In the genomic region with DNA sequence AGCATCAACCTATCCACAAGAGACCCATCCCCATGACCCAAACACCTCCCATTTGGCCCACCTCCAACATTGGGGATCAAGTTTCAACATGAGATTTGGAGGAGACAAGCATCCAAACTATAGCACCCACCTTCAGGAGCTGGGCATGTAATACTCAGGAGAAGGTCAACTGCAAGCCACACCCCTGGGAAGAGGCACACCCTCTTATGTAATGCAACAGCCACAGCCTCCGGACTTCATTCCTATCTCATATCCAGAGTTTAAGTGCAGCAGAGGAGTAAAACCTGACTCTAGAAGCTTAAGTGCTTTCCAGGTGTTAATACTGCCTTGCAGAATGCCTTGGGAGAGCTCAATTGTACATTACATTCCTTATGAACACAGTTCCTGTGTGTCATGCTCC, we compare ENCODE assay signal across 14 cellular contexts.
DNase-seq lines count a peak whose midpoint lies in the region; TF ChIP-seq lines count a peak whose summit lies in the region.
"Had no signal": no experiment of that assay in that cellular context is flagged by ENCODE, and none has a peak within 500 bp of the region (broad histone marks: within the 10 kb centered on the region; RNA-seq: fewer than 3 reads in every experiment).

No MANE protein-coding gene starts in this region.

- H3K9me3 ChIP-seq in HEK293 (ENCODE audit: control insufficient read depth, insufficient read depth, low read depth, low read length) (no peaks in the 10 kb centered on the region), duodenal mucosa (ENCODE audit: control insufficient read depth in 1 of 2, low read length in 2 of 2) (no peaks in the 10 kb centered on the region), muscle layer of duodenum (ENCODE audit: control insufficient read depth in 1 of 2, low read length in 2 of 2) (no peaks in the 10 kb centered on the region), vagina (no peaks in the 10 kb centered on the region)
- H3K9me3 ChIP-seq: BE2C, thyroid gland had no signal

- H3K27me3 ChIP-seq in duodenal mucosa (ENCODE audit: control insufficient read depth in 1 of 2, insufficient read depth in 2 of 2, low read length in 2 of 2): no peaks in the 10 kb centered on the region
- H3K27me3 ChIP-seq in muscle layer of duodenum (ENCODE audit: low read depth, low read length): no peaks in the 10 kb centered on the region
- H3K27me3 ChIP-seq in vagina: no peaks in the 10 kb centered on the region
- H3K27me3 ChIP-seq: BE2C, thyroid gland had no signal

- H3K4me3 ChIP-seq in HEK293 (ENCODE audit: low read depth, low read length) (no peak overlapping the region), duodenal mucosa (ENCODE audit: low read depth in 1 of 2, low read length in 2 of 2) (no peak overlapping the region), muscle layer of duodenum (ENCODE audit: low read depth in 1 of 2, low read length in 2 of 2) (no peak overlapping the region), vagina (no peak overlapping the region)
- H3K4me3 ChIP-seq: thyroid gland had no signal

- DNase-seq in NCI-H2171 treated with DMSO at 0.1 percent for 48 hours (lab: John Stamatoyannopoulos, UW): peak; percentile 38
- no peak for DNase-seq in DMS79 (lab: John Stamatoyannopoulos, UW)
- no peak for DNase-seq in hypothalamus (lab: John Stamatoyannopoulos, UW)
- DNase-seq in vagina (ENCODE audit: extremely low spot score in 2 of 2): no peak
- DNase-seq: activated CD4-positive, alpha-beta T cell treated with anti-CD3 and anti-CD28 coated beads, Interleukin-2, amount 10 ng/mL, durations not matched to agents 24 days and 14 days; activated naive CD4-positive, alpha-beta T cell treated with anti-CD3 and anti-CD28 coated beads for 36 hours; BE2C; DMS79 treated with DMSO at 0.1 percent for 48 hours; midbrain; NCI-H2107; thyroid gland had no signal

- TF ChIP-seq CTCF in HEK293 (tag by site-specific recombination; IDR thresholded peaks at IDR 0.05) (no peak), vagina (IDR thresholded peaks at IDR 0.05) (no peak)

- peak overlapping the region in 1 of 2 donors; percentile 34 for H3K9ac ChIP-seq in duodenal mucosa (ENCODE audit: low read depth in 1 of 2, low read length in 2 of 2)

- POLR2A ChIA-PET in HEK293 (lab: Yijun Ruan, JAX): no interaction called here

- no peaks in the 10 kb centered on the region for H3K36me3 ChIP-seq in HEK293 (ENCODE audit: control insufficient read depth in 2 of 2, insufficient read depth in 1 of 2, low read length in 2 of 2)
- no peaks in the 10 kb centered on the region for H3K36me3 ChIP-seq in duodenal mucosa (ENCODE audit: control insufficient read depth in 1 of 2, insufficient read depth in 2 of 2, low read length in 2 of 2)
- peaks cover 0 to 3% of the 10 kb centered on the region in 2 donors for H3K36me3 ChIP-seq in muscle layer of duodenum (ENCODE audit: control insufficient read depth in 1 of 2, insufficient read depth in 2 of 2, low read length in 2 of 2)
- no peaks in the 10 kb centered on the region for H3K36me3 ChIP-seq in vagina
- H3K36me3 ChIP-seq: BE2C, thyroid gland had no signal

- H3K4me1 ChIP-seq in HEK293 (ENCODE audit: control insufficient read depth, insufficient read depth, low read length) (peaks cover 7% of the 10 kb centered on the region; the same call in 1 of the 2 replicates), duodenal mucosa (ENCODE audit: control insufficient read depth in 1 of 2, insufficient read depth in 2 of 2, low read length in 2 of 2) (peaks cover 46 to 65% of the 10 kb centered on the region in 2 donors), muscle layer of duodenum (ENCODE audit: control insufficient read depth in 1 of 2, insufficient read depth in 2 of 2, low read length in 2 of 2) (peaks cover 16 to 20% of the 10 kb centered on the region in 2 donors), vagina (peaks cover 47% of the 10 kb centered on the region)

- TF ChIP-seq POLR2A in vagina (IDR thresholded peaks at IDR 0.05): no peak

- H3K27ac ChIP-seq in HEK293 (ENCODE audit: extremely low read depth, low read depth, low read length): no peak overlapping the region
- H3K27ac ChIP-seq in duodenal mucosa (ENCODE audit: low read depth, low read length): peak overlapping the region; percentile 13
- peak overlapping the region; percentile 54 for H3K27ac ChIP-seq in muscle layer of duodenum (ENCODE audit: low read length)
- no peak overlapping the region for H3K27ac ChIP-seq in vagina
- H3K27ac ChIP-seq: thyroid gland had no signal

- CTCF ChIA-PET in HEK293 (lab: Yijun Ruan, JAX): no interaction called here

- intact Hi-C loops in vagina (cut with DNase I): no loop called here

TF ChIP-seq in HEK293, 187 proteins besides CTCF, POLR2A, EP300 and RAD21:
- TF ChIP-seq KLF9 (tag by site-specific recombination; IDR thresholded peaks at IDR 0.05; ENCODE audit: low read depth) (peak; percentile 45; the same call in 1 of the 2 replicates), ZNF629 (tag by site-specific recombination; IDR thresholded peaks at IDR 0.05) (no peak), PRDM1 (tag by site-specific recombination; IDR thresholded peaks at IDR 0.05) (no peak), ZNF791 (tag by site-specific recombination; IDR thresholded peaks at IDR 0.05) (no peak), KLF1 (tag by site-specific recombination; IDR thresholded peaks at IDR 0.05) (peak; percentile 94), ZIC2 (tag by site-specific recombination; IDR thresholded peaks at IDR 0.05) (no peak), KLF16 (tag by site-specific recombination; IDR thresholded peaks at IDR 0.05) (no peak), KLF7 (tag by site-specific recombination; IDR thresholded peaks at IDR 0.05; ENCODE audit: borderline replicate concordance) (no peak)
- TF ChIP-seq, protein P1, sequence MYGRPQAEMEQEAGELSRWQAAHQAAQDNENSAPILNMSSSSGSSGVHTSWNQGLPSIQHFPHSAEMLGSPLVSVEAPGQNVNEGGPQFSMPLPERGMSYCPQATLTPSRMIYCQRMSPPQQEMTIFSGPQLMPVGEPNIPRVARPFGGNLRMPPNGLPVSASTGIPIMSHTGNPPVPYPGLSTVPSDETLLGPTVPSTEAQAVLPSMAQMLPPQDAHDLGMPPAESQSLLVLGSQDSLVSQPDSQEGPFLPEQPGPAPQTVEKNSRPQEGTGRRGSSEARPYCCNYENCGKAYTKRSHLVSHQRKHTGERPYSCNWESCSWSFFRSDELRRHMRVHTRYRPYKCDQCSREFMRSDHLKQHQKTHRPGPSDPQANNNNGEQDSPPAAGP (tag by site-specific recombination; IDR thresholded peaks at IDR 0.05): 0 out of 2 replicates have a peak, but pooled peaks have one; percentile 25
- TF ChIP-seq, protein P2, sequence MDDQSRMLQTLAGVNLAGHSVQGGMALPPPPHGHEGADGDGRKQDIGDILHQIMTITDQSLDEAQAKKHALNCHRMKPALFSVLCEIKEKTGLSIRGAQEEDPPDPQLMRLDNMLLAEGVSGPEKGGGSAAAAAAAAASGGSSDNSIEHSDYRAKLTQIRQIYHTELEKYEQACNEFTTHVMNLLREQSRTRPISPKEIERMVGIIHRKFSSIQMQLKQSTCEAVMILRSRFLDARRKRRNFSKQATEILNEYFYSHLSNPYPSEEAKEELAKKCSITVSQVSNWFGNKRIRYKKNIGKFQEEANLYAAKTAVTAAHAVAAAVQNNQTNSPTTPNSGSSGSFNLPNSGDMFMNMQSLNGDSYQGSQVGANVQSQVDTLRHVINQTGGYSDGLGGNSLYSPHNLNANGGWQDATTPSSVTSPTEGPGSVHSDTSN (CRISPR knock-in tag; IDR thresholded peaks at IDR 0.05): no peak
- TF ChIP-seq, protein P3, sequence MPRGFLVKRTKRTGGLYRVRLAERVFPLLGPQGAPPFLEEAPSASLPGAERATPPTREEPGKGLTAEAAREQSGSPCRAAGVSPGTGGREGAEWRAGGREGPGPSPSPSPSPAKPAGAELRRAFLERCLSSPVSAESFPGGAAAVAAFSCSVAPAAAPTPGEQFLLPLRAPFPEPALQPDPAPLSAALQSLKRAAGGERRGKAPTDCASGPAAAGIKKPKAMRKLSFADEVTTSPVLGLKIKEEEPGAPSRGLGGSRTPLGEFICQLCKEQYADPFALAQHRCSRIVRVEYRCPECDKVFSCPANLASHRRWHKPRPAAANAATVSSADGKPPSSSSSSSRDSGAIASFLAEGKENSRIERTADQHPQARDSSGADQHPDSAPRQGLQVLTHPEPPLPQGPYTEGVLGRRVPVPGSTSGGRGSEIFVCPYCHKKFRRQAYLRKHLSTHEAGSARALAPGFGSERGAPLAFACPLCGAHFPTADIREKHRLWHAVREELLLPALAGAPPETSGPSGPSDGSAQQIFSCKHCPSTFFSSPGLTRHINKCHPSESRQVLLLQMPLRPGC (tag by site-specific recombination; IDR thresholded peaks at IDR 0.05): no peak
- TF ChIP-seq, protein P4, sequence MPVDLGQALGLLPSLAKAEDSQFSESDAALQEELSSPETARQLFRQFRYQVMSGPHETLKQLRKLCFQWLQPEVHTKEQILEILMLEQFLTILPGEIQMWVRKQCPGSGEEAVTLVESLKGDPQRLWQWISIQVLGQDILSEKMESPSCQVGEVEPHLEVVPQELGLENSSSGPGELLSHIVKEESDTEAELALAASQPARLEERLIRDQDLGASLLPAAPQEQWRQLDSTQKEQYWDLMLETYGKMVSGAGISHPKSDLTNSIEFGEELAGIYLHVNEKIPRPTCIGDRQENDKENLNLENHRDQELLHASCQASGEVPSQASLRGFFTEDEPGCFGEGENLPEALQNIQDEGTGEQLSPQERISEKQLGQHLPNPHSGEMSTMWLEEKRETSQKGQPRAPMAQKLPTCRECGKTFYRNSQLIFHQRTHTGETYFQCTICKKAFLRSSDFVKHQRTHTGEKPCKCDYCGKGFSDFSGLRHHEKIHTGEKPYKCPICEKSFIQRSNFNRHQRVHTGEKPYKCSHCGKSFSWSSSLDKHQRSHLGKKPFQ (tag by site-specific recombination; IDR thresholded peaks at IDR 0.05): no peak
- TF ChIP-seq, protein P5, sequence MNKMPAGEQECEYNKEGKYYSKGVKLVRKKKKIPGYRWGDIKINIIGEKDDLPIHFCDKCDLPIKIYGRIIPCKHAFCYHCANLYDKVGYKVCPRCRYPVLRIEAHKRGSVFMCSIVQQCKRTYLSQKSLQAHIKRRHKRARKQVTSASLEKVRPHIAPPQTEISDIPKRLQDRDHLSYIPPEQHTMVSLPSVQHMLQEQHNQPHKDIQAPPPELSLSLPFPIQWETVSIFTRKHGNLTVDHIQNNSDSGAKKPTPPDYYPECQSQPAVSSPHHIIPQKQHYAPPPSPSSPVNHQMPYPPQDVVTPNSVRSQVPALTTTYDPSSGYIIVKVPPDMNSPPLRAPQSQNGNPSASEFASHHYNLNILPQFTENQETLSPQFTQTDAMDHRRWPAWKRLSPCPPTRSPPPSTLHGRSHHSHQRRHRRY (tag by site-specific recombination; IDR thresholded peaks at IDR 0.05): no peak

Comparison
In these comparisons a context has a peak if more than half of its experiments do, and no peak if none do; other contexts are left out.
1. H3K27ac ChIP-seq: peak in duodenal mucosa (single experiment) and muscle layer of duodenum (single experiment); none in HEK293 (single experiment) and vagina (single experiment).